In genomic region chr20:34296468-34296867, GRCh38 we compare ENCODE assay signal across 22 cellular contexts. TPM values are rescaled to one million over a fixed set of nuclear protein-coding genes. Genes with fewer than 3 reads are reported as not detected.
DNase-seq lines count a peak whose midpoint lies in the region; ATAC-seq, FAIRE-seq and TF ChIP-seq lines count a peak whose summit lies in the region.
"Had no signal": no experiment of that assay in that cellular context is flagged by ENCODE, and none has a peak within 500 bp of the region (broad histone marks: within the 10 kb centered on the region; RNA-seq: fewer than 3 reads in every experiment).

No MANE protein-coding gene starts in this region.

- H4K20me1 ChIP-seq in K562 (replicated peaks; ENCODE audit: control insufficient read depth, insufficient read depth, low read length) = peaks cover 7% of the 10 kb centered on the region; the same call in 1 of the 2 replicates

- CTCF ChIA-PET in K562 (lab: Yijun Ruan, JAX; ENCODE audit: low intra/inter-chr PET ratio) = no interaction called here

- no peak overlapping the region for H3K4me3 ChIP-seq in K562
- no peak overlapping the region for H3K4me3 ChIP-seq in liver (ENCODE audit: low read depth in 1 of 3, low read length in 3 of 3)
- H3K4me3 ChIP-seq in parathyroid adenoma (ENCODE audit: low read depth, low read length) = no peak overlapping the region
- H3K4me3 ChIP-seq: A549, BLaER1 had no signal

- H3K9ac ChIP-seq in K562 (ENCODE audit: insufficient read depth in 1 of 2, low read depth in 2 of 2, low read length in 2 of 2) (no peak overlapping the region), liver (ENCODE audit: low read depth in 1 of 2, low read length in 2 of 2) (no peak overlapping the region), parathyroid adenoma (no peak overlapping the region)
- H3K9ac ChIP-seq: BLaER1 had no signal

- H3K9me3 ChIP-seq in K562 (replicated peaks; ENCODE audit: control insufficient read depth, insufficient read depth, low read depth, low read length) (no peaks in the 10 kb centered on the region), liver (ENCODE audit: control insufficient read depth in 4 of 4, low read length in 3 of 4) (no peaks in the 10 kb centered on the region), parathyroid adenoma (ENCODE audit: control insufficient read depth, low read length) (no peaks in the 10 kb centered on the region)
- H3K9me3 ChIP-seq: A549, BLaER1 had no signal

- no peak overlapping the region for H3K4me2 ChIP-seq in K562 (ENCODE audit: insufficient read depth, low read length)
- no peak overlapping the region for H3K4me2 ChIP-seq in parathyroid adenoma (ENCODE audit: low read length)
- H3K4me2 ChIP-seq: A549, BLaER1 had no signal

- POLR2A ChIA-PET in K562 (lab: Yijun Ruan, JAX) = interaction anchor here (0.6 to 0.8 kb wide), 3 partner anchors 11 to 743 kb away, joined by 3 to 7 read pairs (median 3); no protein-coding TSS in a partner anchor

- H2AFZ ChIP-seq in K562 (ENCODE audit: low read depth, low read length) = no peak overlapping the region
- peak overlapping the region; percentile 19 for H2AFZ ChIP-seq in parathyroid adenoma

- TF ChIP-seq EP300 in K562 (IDR thresholded peaks at IDR 0.05; ENCODE audit: low read length) = no peak

- H3K27me3 ChIP-seq in K562 (ENCODE audit: control insufficient read depth in 2 of 2, insufficient read depth in 2 of 2, low read length in 2 of 2) (no peaks in the 10 kb centered on the region), liver (ENCODE audit: control insufficient read depth in 4 of 4, insufficient read depth in 4 of 4, low read length in 3 of 4) (no peaks in the 10 kb centered on the region), parathyroid adenoma (ENCODE audit: control insufficient read depth, insufficient read depth, low read length) (no peaks in the 10 kb centered on the region)
- H3K27me3 ChIP-seq: BLaER1 had no signal

- intact Hi-C loops in K562 (cut with micrococcal nuclease) = no loop called here

- no peak for FAIRE-seq in K562 (lab: Jason Lieb, UNC)
- FAIRE-seq: A549, GM12891, GM18507 had no signal

- no peak for TF ChIP-seq RAD21 in K562 (CRISPR knock-in tag; conservative IDR thresholded peaks at IDR 0.05 in 1 of 2, IDR thresholded peaks at IDR 0.05 in 1 of 2)
- no peak for TF ChIP-seq RAD21 in liver (IDR thresholded peaks at IDR 0.05)

- H3K4me1 ChIP-seq in K562 (replicated peaks in 1 of 2; ENCODE audit: control insufficient read depth in 2 of 2, insufficient read depth in 2 of 2, low read length in 2 of 2) (peaks cover 15 to 20% of the 10 kb centered on the region in 2 experiments), liver (ENCODE audit: control insufficient read depth in 4 of 4, insufficient read depth in 4 of 4, low read length in 3 of 4) (peaks cover 13 to 29% (median 23%) of the 10 kb centered on the region in 4 donors), parathyroid adenoma (peaks cover 15% of the 10 kb centered on the region)

- DNase-seq in K562 (ENCODE audit: extremely low read depth in 1 of 4, low spot score in 3 of 4) = no peak
- no peak for DNase-seq in stimulated activated CD4-positive, alpha-beta T cell treated with anti-CD3 and anti-CD28 coated beads, Interleukin-2, amount 100 ng/mL, for 48 hours
- DNase-seq in AG20443 (ENCODE audit: low spot score) = no peak
- no peak for DNase-seq in C1 segment of cervical spinal cord (lab: John Stamatoyannopoulos, UW)
- DNase-seq: CD4-positive, CD25-positive, alpha-beta regulatory T cell; CD8-positive, alpha-beta memory T cell; COR-L47; DMS 273 treated with DMSO at 0.1 percent for 48 hours; DMS53; DND-41; EL; GOT3; H9 had no signal

- ATAC-seq in K562 = no peak
- ATAC-seq: A549 had no signal

- peaks cover 6% of the 10 kb centered on the region for H3K9me1 ChIP-seq in K562 (ENCODE audit: control insufficient read depth, insufficient read depth, low read length)

- H3K27ac ChIP-seq in C4-2B (peak overlapping the region; percentile 39; the same call in 1 of the 2 replicates), K562 (ENCODE audit: extremely low read depth, low read depth, low read length) (no peak overlapping the region), liver (ENCODE audit: low read depth in 1 of 2, low read length in 2 of 2) (no peak overlapping the region), parathyroid adenoma (peak overlapping the region; percentile 27)
- H3K27ac ChIP-seq: 22Rv1, A549, BLaER1 had no signal

- BruUV-seq in K562 (replicated peaks; lab: Mats Ljungman, UMichigan) = no TSS peak

- H3K36me3 ChIP-seq in K562 (ENCODE audit: control insufficient read depth, insufficient read depth, low read length) = peaks cover 83% of the 10 kb centered on the region
- peaks cover 5 to 35% (median 22%) of the 10 kb centered on the region in 4 donors for H3K36me3 ChIP-seq in liver (ENCODE audit: control insufficient read depth in 4 of 4, insufficient read depth in 3 of 4, low read depth in 1 of 4, low read length in 3 of 4)
- H3K36me3 ChIP-seq in parathyroid adenoma (ENCODE audit: control insufficient read depth, insufficient read depth, low read length) = no peaks in the 10 kb centered on the region

- TF ChIP-seq POLR2A in K562 (conservative IDR thresholded peaks at IDR 0.05) = no peak

- no peak for TF ChIP-seq CTCF in C4-2B (conservative IDR thresholded peaks at IDR 0.05)
- TF ChIP-seq CTCF in K562 (IDR thresholded peaks at IDR 0.05 in 2 of 3, conservative IDR thresholded peaks at IDR 0.05 in 1 of 3; ENCODE audit: insufficient read depth in 2 of 3, low read depth in 1 of 3, low read length in 3 of 3) = no peak
- no peak for TF ChIP-seq CTCF in liver (IDR thresholded peaks at IDR 0.05; ENCODE audit: low read depth, low read length, missing input control)
- no peak for TF ChIP-seq CTCF in parathyroid adenoma (IDR thresholded peaks at IDR 0.05)

- in situ Hi-C loops in K562 (cut with MboI) = no loop called here

- H3K79me2 ChIP-seq in K562 (ENCODE audit: control insufficient read depth, insufficient read depth, low read length) (peaks cover 66% of the 10 kb centered on the region), parathyroid adenoma (peaks cover 6% of the 10 kb centered on the region)

- 80% methylated on average over 3 of the region's 3 CpGs for WGBS in K562 (ENCODE audit: insufficient coverage, low coverage, missing lambda C conversion rate)
- 55% methylated on average over 3 of the region's 3 CpGs for WGBS in liver

TF ChIP-seq in K562, 482 proteins besides CTCF, POLR2A, EP300 and RAD21 (continues in another document):
- 0 out of 2 replicates have a peak, but pooled peaks have one; percentile 31 for TF ChIP-seq FOSL1 (tag; conservative IDR thresholded peaks at IDR 0.05)

TF ChIP-seq in liver, 16 proteins besides CTCF, POLR2A, EP300 and RAD21 (continues in another document):
- TF ChIP-seq NR2F2 (IDR thresholded peaks at IDR 0.05) = peak; percentile 63
- TF ChIP-seq HNF4A (conservative IDR thresholded peaks at IDR 0.05) = peak; percentile 75 to 81
- no peak for TF ChIP-seq FOXA1 (IDR thresholded peaks at IDR 0.05)
- no peak for TF ChIP-seq GABPA (IDR thresholded peaks at IDR 0.05 in 1 of 2, conservative IDR thresholded peaks at IDR 0.05 in 1 of 2)
- TF ChIP-seq RXRA (IDR thresholded peaks at IDR 0.05) = peak; percentile 45 to 56
- TF ChIP-seq EGR1 (IDR thresholded peaks at IDR 0.05; ENCODE audit: low read depth in 2 of 2) = peak in 1 of 2 donors; percentile 56
- TF ChIP-seq SP1 (IDR thresholded peaks at IDR 0.05) = peak; percentile 19
- TF ChIP-seq JUND (IDR thresholded peaks at IDR 0.05) = peak; percentile 74 to 85

RNA-seq across cellular contexts. Expression of gene AHCY, which starts 6.7 kb away (rescaled TPM):
- total RNA-seq in K562 (2011; cell fraction: chromatin; rRNA removed; ENCODE audit: low replicate concordance) = 126 and 261 TPM in 2 replicates
- total RNA-seq in K562 (2011; cell fraction: nucleolus; rRNA removed) = 198 and 225 TPM in 2 replicates
- total RNA-seq in K562 (2011; cell fraction: nucleoplasm; rRNA removed) = 177 and 193 TPM in 2 replicates
- total RNA-seq in K562 (2014; rRNA removed) = 190 and 230 TPM in 2 replicates
- total RNA-seq in K562 (2014; rRNA removed; fragmentation: Illumina TruSeq; extraction: Trizol) = 118 and 136 TPM in 2 replicates
- total RNA-seq in K562 (2015; rRNA removed; fragmentation: Illumina TruSeq; extraction: Trizol) = 186 and 187 TPM in 2 replicates
- total RNA-seq in K562 (2021) = 251 and 261 TPM in 2 replicates
- 244 and 287 TPM in 2 replicates for polyA plus RNA-seq in K562 (2011; rRNA removed)
- polyA plus RNA-seq in K562 (2011; cell fraction: cytosol; rRNA removed) = 421 and 456 TPM in 2 replicates
- polyA plus RNA-seq in K562 (2011; cell fraction: nucleus; rRNA removed) = 249 and 298 TPM in 2 replicates
- 184 and 240 TPM in 2 replicates for polyA plus RNA-seq in K562 (2012)
- polyA plus RNA-seq in K562 (2014; fragmentation: Illumina TruSeq; extraction: Trizol) = 269 and 289 TPM in 2 replicates
- polyA plus RNA-seq in K562 (2014; fragmentation: Nextera tagmentation; extraction: Ambion mirVana) = 100 to 1,000 TPM in 1 of 2 experiments, 10 to 100 TPM in 1; 82.5 to 148 TPM
- polyA plus RNA-seq in K562 (2014; rRNA removed) = 211 and 237 TPM in 2 replicates
- 353 and 413 TPM in 2 replicates for polyA minus RNA-seq in K562 (2011; rRNA and poly(A)+ RNA removed)
- polyA minus RNA-seq in K562 (2011; cell fraction: cytosol; rRNA and poly(A)+ RNA removed) = 235 and 242 TPM in 2 replicates
- 87.8 and 105 TPM in 2 replicates for polyA minus RNA-seq in K562 (2011; cell fraction: nucleus; rRNA and poly(A)+ RNA removed)
- total RNA-seq in liver = 100 to 1,000 TPM; 105 to 122 TPM
- polyA plus RNA-seq in liver = 100 to 1,000 TPM in 1 of 2 donors, 10 to 100 TPM in 1; 56.0 to 138 TPM

RNA-seq across cellular contexts. Expression of gene ASIP, which starts 55.2 kb away (rescaled TPM):
- total RNA-seq in K562 (2011; cell fraction: chromatin; rRNA removed; ENCODE audit: low replicate concordance) = not detected in 2 replicates
- total RNA-seq in K562 (2011; cell fraction: nucleolus; rRNA removed) = not detected in 2 replicates
- not detected in 2 replicates for total RNA-seq in K562 (2011; cell fraction: nucleoplasm; rRNA removed)
- total RNA-seq in K562 (2014; rRNA removed) = not detected in 2 replicates
- total RNA-seq in K562 (2014; rRNA removed; fragmentation: Illumina TruSeq; extraction: Trizol) = not detected in 2 replicates
- not detected in 2 replicates for total RNA-seq in K562 (2015; rRNA removed; fragmentation: Illumina TruSeq; extraction: Trizol)
- total RNA-seq in K562 (2021) = not detected in 2 replicates
- not detected in 2 replicates for polyA plus RNA-seq in K562 (2011; rRNA removed)
- polyA plus RNA-seq in K562 (2011; cell fraction: cytosol; rRNA removed) = not detected in 2 replicates
- not detected in 2 replicates for polyA plus RNA-seq in K562 (2011; cell fraction: nucleus; rRNA removed)
- not detected in 2 replicates for polyA plus RNA-seq in K562 (2012)
- polyA plus RNA-seq in K562 (2014; fragmentation: Illumina TruSeq; extraction: Trizol) = not detected in 2 replicates
- not detected for polyA plus RNA-seq in K562 (2014; fragmentation: Nextera tagmentation; extraction: Ambion mirVana)
- not detected in 2 replicates for polyA plus RNA-seq in K562 (2014; rRNA removed)
- not detected in 2 replicates for polyA minus RNA-seq in K562 (2011; rRNA and poly(A)+ RNA removed)
- polyA minus RNA-seq in K562 (2011; cell fraction: cytosol; rRNA and poly(A)+ RNA removed) = not detected in 2 replicates
- polyA minus RNA-seq in K562 (2011; cell fraction: nucleus; rRNA and poly(A)+ RNA removed) = not detected in 2 replicates
- total RNA-seq in liver = not detected
- under 1 TPM; 0.39 to 0.62 TPM for polyA plus RNA-seq in liver
- total RNA-seq: CD4-positive, CD25-positive, alpha-beta regulatory T cell; CD8-positive, alpha-beta memory T cell; G401; H9 had no signal
- polyA plus RNA-seq: A549; CD4-positive, CD25-positive, alpha-beta regulatory T cell; CD8-positive, alpha-beta memory T cell had no signal

Comparison
In these comparisons a context has a peak if more than half of its experiments do, and no peak if none do; other contexts are left out.
1. H3K27ac ChIP-seq: peak in C4-2B (single experiment) and parathyroid adenoma (single experiment); none in K562 (single experiment) and liver (0 of 2).